Comparison of ENCODE assay signal across 1 cellular context in the genomic region with DNA sequence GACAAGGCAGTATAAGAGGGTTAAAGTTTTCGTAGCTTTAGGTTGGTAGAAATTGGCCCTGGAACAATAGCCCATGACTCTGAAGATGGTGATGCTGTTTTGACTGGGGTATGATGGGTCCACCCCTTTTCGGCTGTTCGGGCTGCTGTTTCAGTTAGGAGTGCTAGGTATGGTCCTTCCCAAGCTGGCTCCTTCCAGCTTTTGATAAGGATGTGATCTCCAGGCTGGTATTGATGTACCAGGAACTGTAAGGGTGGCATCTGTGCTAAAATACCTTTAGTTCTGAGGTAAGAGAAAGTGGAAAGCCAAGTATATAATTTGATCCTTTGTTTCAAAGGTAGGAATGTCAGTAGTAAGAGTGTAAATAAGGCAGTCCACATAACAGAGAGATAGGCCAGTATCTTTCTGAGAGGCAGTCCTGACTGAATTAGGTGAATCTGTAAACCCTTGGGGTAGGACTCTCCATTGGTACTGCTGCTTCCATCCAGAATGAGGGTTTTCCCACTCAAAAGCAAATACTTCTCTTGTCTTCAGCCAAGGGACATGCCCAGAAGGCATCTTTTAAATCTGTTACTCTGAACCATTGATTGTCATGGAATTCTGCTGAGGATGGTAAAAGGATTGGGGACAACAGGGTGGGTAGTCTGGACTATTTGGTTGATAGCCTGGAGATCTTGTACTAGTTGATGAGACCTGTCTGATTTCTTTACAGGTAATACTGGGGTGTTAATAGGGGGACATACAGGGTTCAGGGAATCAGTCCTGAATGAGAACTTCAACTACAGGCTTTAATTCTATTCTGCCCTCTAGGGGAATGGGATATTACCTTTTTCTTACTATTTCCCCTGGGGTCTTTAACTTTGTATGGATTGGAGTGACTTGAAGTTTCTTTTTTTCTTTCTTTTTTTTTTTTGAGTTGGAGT.
A peak's percentile ranks its signal among the peaks of the same experiment; 100 is the strongest.
TF ChIP-seq lines count a peak whose summit lies in the region.

No MANE protein-coding gene starts in this region.

TF ChIP-seq in endothelial cell of umbilical vein, 7 proteins besides CTCF, POLR2A, EP300 and RAD21:
- no peak for TF ChIP-seq MYC (IDR thresholded peaks at IDR 0.05; ENCODE audit: low read depth, low read length)
- TF ChIP-seq JUN (IDR thresholded peaks at IDR 0.05; ENCODE audit: borderline replicate concordance, insufficient read depth, insufficient read length, low read depth), result no peak
- TF ChIP-seq POLR2AphosphoS5 (IDR thresholded peaks at IDR 0.05; ENCODE audit: insufficient read depth, low read depth, low read length), result peak; percentile 30
- TF ChIP-seq FOS (IDR thresholded peaks at IDR 0.05; ENCODE audit: borderline replicate concordance, insufficient read depth, low read length), result no peak
- TF ChIP-seq GATA2 (IDR thresholded peaks at IDR 0.05; ENCODE audit: insufficient read depth, insufficient read length, low read depth, low read length), result no peak
